ENCODE assay signal across 1 cellular context in genomic region chr15:58313810-58314592, GRCh38.
TF ChIP-seq lines count a peak whose summit lies in the region.

No MANE protein-coding gene starts in this region.

TF ChIP-seq in GM23338, 12 proteins besides CTCF, POLR2A, EP300 and RAD21 (continued from another document):
- TF ChIP-seq ZNF462 (CRISPR knock-in tag; IDR thresholded peaks at IDR 0.05) (no peak), CREB1 (CRISPR knock-in tag; IDR thresholded peaks at IDR 0.05; ENCODE audit: low read depth) (no peak), ZNF331 (CRISPR knock-in tag; IDR thresholded peaks at IDR 0.05; ENCODE audit: low read depth) (no peak)
